2 cellular contexts compared by ENCODE assay signal in genomic region chr10:98320476-98321202, GRCh38.
TF ChIP-seq lines count a peak whose summit lies in the region.

No MANE protein-coding gene starts in this region.

TF ChIP-seq in HepG2, 621 proteins besides CTCF, POLR2A, EP300 and RAD21:
- TF ChIP-seq CCAR2 (optimal IDR thresholded peaks at IDR 0.05; ENCODE audit: low read depth, low read length) = no peak
- no peak for TF ChIP-seq THAP8 (CRISPR knock-in tag; IDR thresholded peaks at IDR 0.05; ENCODE audit: borderline replicate concordance)
- TF ChIP-seq MXD1 (CRISPR knock-in tag; IDR thresholded peaks at IDR 0.05) = no peak
- no peak for TF ChIP-seq ZNF75D (CRISPR knock-in tag; IDR thresholded peaks at IDR 0.05; ENCODE audit: borderline replicate concordance)
- no peak for TF ChIP-seq THYN1 (CRISPR knock-in tag; IDR thresholded peaks at IDR 0.05; ENCODE audit: borderline replicate concordance, low read depth)
- no peak for TF ChIP-seq ZNF710 (CRISPR knock-in tag; IDR thresholded peaks at IDR 0.05; ENCODE audit: borderline replicate concordance)
- no peak for TF ChIP-seq ZNF121 (CRISPR knock-in tag; IDR thresholded peaks at IDR 0.05)
- no peak for TF ChIP-seq ZNF10 (CRISPR knock-in tag; IDR thresholded peaks at IDR 0.05; ENCODE audit: borderline replicate concordance, low read depth)
- no peak for TF ChIP-seq ZNF274 (CRISPR knock-in tag; IDR thresholded peaks at IDR 0.05)
- TF ChIP-seq NBN (conservative IDR thresholded peaks at IDR 0.05) = no peak
- no peak for TF ChIP-seq GRHL1 (CRISPR knock-in tag; conservative IDR thresholded peaks at IDR 0.05)
- TF ChIP-seq SMAD3 (CRISPR knock-in tag; IDR thresholded peaks at IDR 0.05) = no peak
- TF ChIP-seq ZNF234 (CRISPR knock-in tag; conservative IDR thresholded peaks at IDR 0.05) = no peak
- TF ChIP-seq ZBTB43 (CRISPR knock-in tag; conservative IDR thresholded peaks at IDR 0.05) = no peak
- TF ChIP-seq ZMYM2 (CRISPR knock-in tag; IDR thresholded peaks at IDR 0.05) = no peak

TF ChIP-seq in H1, 55 proteins besides CTCF, POLR2A, EP300 and RAD21:
- TF ChIP-seq SIX5 (IDR thresholded peaks at IDR 0.05; ENCODE audit: low read depth, low read length) (no peak), POU5F1 (IDR thresholded peaks at IDR 0.05; ENCODE audit: low read depth, low read length) (no peak), EZH2 (IDR thresholded peaks at IDR 0.05; ENCODE audit: low read depth, low read length, severe bottlenecking) (no peak), PHF8 (conservative IDR thresholded peaks at IDR 0.05; ENCODE audit: low read depth, low read length) (no peak), TCF12 (IDR thresholded peaks at IDR 0.05; ENCODE audit: low read depth, low read length) (no peak), CTBP2 (IDR thresholded peaks at IDR 0.05; ENCODE audit: borderline replicate concordance, insufficient read depth, insufficient read length, low read length) (no peak), SP4 (IDR thresholded peaks at IDR 0.05; ENCODE audit: low read length) (no peak), RXRA (IDR thresholded peaks at IDR 0.05; ENCODE audit: insufficient read depth, low read depth, low read length) (no peak), SP2 (IDR thresholded peaks at IDR 0.05; ENCODE audit: low read length) (no peak), MAX (IDR thresholded peaks at IDR 0.05) (no peak), HDAC6 (IDR thresholded peaks at IDR 0.05; ENCODE audit: low read depth, low read length) (no peak)
TF ChIP-seq in H1: peak in this region for 0.
